Comparison of ENCODE assay signal across 23 cellular contexts in the genomic region with DNA sequence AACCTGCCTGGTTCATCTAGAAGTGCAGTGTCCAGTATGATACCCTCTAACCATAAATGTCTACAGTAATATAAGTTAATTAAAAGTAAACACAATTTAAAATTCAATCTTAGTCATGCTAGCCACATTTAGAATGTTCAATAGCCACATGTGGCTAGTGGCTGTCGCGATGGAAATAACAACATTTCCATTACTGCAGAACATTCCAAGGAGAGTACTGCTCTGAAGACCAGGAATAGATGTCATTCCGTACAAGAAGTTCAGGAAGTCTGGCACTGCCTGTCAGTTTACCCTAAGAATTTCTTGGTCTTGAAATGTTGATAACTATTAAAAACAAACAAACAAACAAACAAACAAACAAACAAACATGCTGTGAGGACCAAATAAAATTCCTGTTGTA.
"Had no signal": no experiment of that assay in that cellular context is flagged by ENCODE, and none has a peak within 500 bp of the region (broad histone marks: within the 10 kb centered on the region; RNA-seq: fewer than 3 reads in every experiment).

No MANE protein-coding gene starts in this region.

- DNase-seq: effector CD8-positive, alpha-beta T cell; foreskin melanocyte; head of caudate nucleus; kidney; left colon; left ventricle myocardium superior; mesenchymal stem cell; midbrain; naive thymus-derived CD4-positive, alpha-beta T cell; nephron progenitor cell; posterior cingulate gyrus; stimulated activated CD4-positive, alpha-beta T cell treated with anti-CD3 and anti-CD28 coated beads, Interleukin-2, amount 100 ng/mL, for 48 hours; stimulated activated naive CD4-positive, alpha-beta T cell treated with Interleukin-2 at 50 U/mL for 16 hours; upper lobe of right lung had no signal

- H3K27me3 Mint-ChIP-seq: naive thymus-derived CD4-positive, alpha-beta T cell had no signal

- H3K4me1 ChIP-seq: right atrium auricular region, suprapubic skin, upper lobe of right lung, vagina had no signal

- H3K27me3 ChIP-seq: hepatocyte, neutrophil, right atrium auricular region, suprapubic skin, tibial nerve, upper lobe of right lung, vagina had no signal

- H3K79me2 ChIP-seq: hepatocyte had no signal

- H3K9me3 Mint-ChIP-seq: naive thymus-derived CD4-positive, alpha-beta T cell; nephron progenitor cell had no signal

- H3K4me3 Mint-ChIP-seq: naive thymus-derived CD4-positive, alpha-beta T cell; nephron progenitor cell had no signal

- H3K9me3 ChIP-seq: neutrophil, right atrium auricular region, suprapubic skin, tibial nerve, upper lobe of right lung, vagina had no signal

- H3K4me2 ChIP-seq: hepatocyte, smooth muscle cell had no signal

- H3K4me3 ChIP-seq: coronary artery, hepatocyte, lung, right atrium auricular region, smooth muscle cell, suprapubic skin, tibial nerve, upper lobe of right lung, vagina had no signal

- H2AFZ ChIP-seq: hepatocyte had no signal

- H3K27ac Mint-ChIP-seq: naive thymus-derived CD4-positive, alpha-beta T cell; nephron progenitor cell had no signal

- H3K27ac ChIP-seq: coronary artery, hepatocyte, neutrophil, right atrium auricular region, suprapubic skin, tibial nerve, upper lobe of right lung, vagina had no signal
